ENCODE assay signal across 1 cellular context in genomic region chr11:130861902-130862552, GRCh38.
TF ChIP-seq lines count a peak whose summit lies in the region.

No MANE protein-coding gene starts in this region.

TF ChIP-seq in HepG2, 621 proteins besides CTCF, POLR2A, EP300 and RAD21 (continued from another document and continues in another):
- TF ChIP-seq ZBTB39 (CRISPR knock-in tag; IDR thresholded peaks at IDR 0.05) (no peak), NFE2L2 (IDR thresholded peaks at IDR 0.05; ENCODE audit: low read length) (no peak), PPARG (CRISPR knock-in tag; conservative IDR thresholded peaks at IDR 0.05) (0 out of 2 replicates have a peak, but pooled peaks have one; percentile 47), ZFYVE20 (CRISPR knock-in tag; IDR thresholded peaks at IDR 0.05; ENCODE audit: borderline replicate concordance, low read depth) (no peak), THAP11 (CRISPR knock-in tag; IDR thresholded peaks at IDR 0.05) (no peak), ZNF33A (CRISPR knock-in tag; IDR thresholded peaks at IDR 0.05; ENCODE audit: borderline replicate concordance) (no peak), ONECUT2 (CRISPR knock-in tag; IDR thresholded peaks at IDR 0.05) (no peak), ETV5 (CRISPR knock-in tag; IDR thresholded peaks at IDR 0.05; ENCODE audit: borderline replicate concordance) (peak; percentile 34; the same call in 1 of the 2 replicates), CCAR2 (optimal IDR thresholded peaks at IDR 0.05; ENCODE audit: low read depth, low read length) (no peak), KLF16 (CRISPR knock-in tag; IDR thresholded peaks at IDR 0.05) (peak in 1 of 2 experiments; percentile 62; a peak in 1 of 4 replicates), ZBTB20 (CRISPR knock-in tag; IDR thresholded peaks at IDR 0.05; ENCODE audit: borderline replicate concordance, low read depth) (no peak), RBFOX2 (IDR thresholded peaks at IDR 0.05; ENCODE audit: low read depth, low read length) (no peak), FOXP4 (CRISPR knock-in tag; IDR thresholded peaks at IDR 0.05) (no peak), ZNF776 (CRISPR knock-in tag; IDR thresholded peaks at IDR 0.05) (no peak), ZNF34 (CRISPR knock-in tag; IDR thresholded peaks at IDR 0.05; ENCODE audit: borderline replicate concordance) (0 out of 2 replicates have a peak, but pooled peaks have one; percentile 51), ZBTB7A (CRISPR knock-in tag; IDR thresholded peaks at IDR 0.05) (no peak), KLF6 (CRISPR knock-in tag; IDR thresholded peaks at IDR 0.05) (no peak), ZNF501 (CRISPR knock-in tag; IDR thresholded peaks at IDR 0.05) (peak; percentile 78), SMC3 (IDR thresholded peaks at IDR 0.05; ENCODE audit: low read length) (peak; percentile 91), HMGXB4 (CRISPR knock-in tag; IDR thresholded peaks at IDR 0.05; ENCODE audit: borderline replicate concordance in 1 of 2, low read depth in 1 of 2) (peak; percentile 87 to 91; a peak in 3 of 4 replicates), STAG1 (CRISPR knock-in tag; IDR thresholded peaks at IDR 0.05) (peak; percentile 98), NCOR1 (IDR thresholded peaks at IDR 0.05; ENCODE audit: borderline replicate concordance, low read length) (no peak), ZSCAN25 (CRISPR knock-in tag; IDR thresholded peaks at IDR 0.05) (no peak), ZNF572 (CRISPR knock-in tag; IDR thresholded peaks at IDR 0.05) (peak; percentile 68; the same call in 1 of the 2 replicates), SMAD9 (CRISPR knock-in tag; IDR thresholded peaks at IDR 0.05) (0 out of 2 replicates have a peak, but pooled peaks have one; percentile 47), ATF2 (CRISPR knock-in tag; IDR thresholded peaks at IDR 0.05) (peak; percentile 69; the same call in 1 of the 2 replicates), ZNF10 (CRISPR knock-in tag; IDR thresholded peaks at IDR 0.05; ENCODE audit: borderline replicate concordance, low read depth) (no peak), ATF6 (CRISPR knock-in tag; conservative IDR thresholded peaks at IDR 0.05) (no peak), MXI1 (IDR thresholded peaks at IDR 0.05; ENCODE audit: borderline replicate concordance, low read depth, low read length) (peak; percentile 27; the same call in 1 of the 3 replicates), SALL2 (CRISPR knock-in tag; IDR thresholded peaks at IDR 0.05) (0 out of 2 replicates have a peak, but pooled peaks have one; percentile 56), MIER3 (CRISPR knock-in tag; IDR thresholded peaks at IDR 0.05; ENCODE audit: borderline replicate concordance) (0 out of 2 replicates have a peak, but pooled peaks have one; percentile 51), RXRB (CRISPR knock-in tag; IDR thresholded peaks at IDR 0.05; ENCODE audit: borderline replicate concordance) (peak; percentile 64)
- TF ChIP-seq, protein P1, sequence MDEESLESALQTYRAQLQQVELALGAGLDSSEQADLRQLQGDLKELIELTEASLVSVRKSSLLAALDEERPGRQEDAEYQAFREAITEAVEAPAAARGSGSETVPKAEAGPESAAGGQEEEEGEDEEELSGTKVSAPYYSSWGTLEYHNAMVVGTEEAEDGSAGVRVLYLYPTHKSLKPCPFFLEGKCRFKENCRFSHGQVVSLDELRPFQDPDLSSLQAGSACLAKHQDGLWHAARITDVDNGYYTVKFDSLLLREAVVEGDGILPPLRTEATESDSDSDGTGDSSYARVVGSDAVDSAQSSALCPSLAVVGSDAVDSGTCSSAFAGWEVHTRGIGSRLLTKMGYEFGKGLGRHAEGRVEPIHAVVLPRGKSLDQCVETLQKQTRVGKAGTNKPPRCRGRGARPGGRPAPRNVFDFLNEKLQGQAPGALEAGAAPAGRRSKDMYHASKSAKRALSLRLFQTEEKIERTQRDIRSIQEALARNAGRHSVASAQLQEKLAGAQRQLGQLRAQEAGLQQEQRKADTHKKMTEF (CRISPR knock-in tag; IDR thresholded peaks at IDR 0.05) = peak; percentile 50; the same call in 1 of the 2 replicates
- TF ChIP-seq, protein P2, sequence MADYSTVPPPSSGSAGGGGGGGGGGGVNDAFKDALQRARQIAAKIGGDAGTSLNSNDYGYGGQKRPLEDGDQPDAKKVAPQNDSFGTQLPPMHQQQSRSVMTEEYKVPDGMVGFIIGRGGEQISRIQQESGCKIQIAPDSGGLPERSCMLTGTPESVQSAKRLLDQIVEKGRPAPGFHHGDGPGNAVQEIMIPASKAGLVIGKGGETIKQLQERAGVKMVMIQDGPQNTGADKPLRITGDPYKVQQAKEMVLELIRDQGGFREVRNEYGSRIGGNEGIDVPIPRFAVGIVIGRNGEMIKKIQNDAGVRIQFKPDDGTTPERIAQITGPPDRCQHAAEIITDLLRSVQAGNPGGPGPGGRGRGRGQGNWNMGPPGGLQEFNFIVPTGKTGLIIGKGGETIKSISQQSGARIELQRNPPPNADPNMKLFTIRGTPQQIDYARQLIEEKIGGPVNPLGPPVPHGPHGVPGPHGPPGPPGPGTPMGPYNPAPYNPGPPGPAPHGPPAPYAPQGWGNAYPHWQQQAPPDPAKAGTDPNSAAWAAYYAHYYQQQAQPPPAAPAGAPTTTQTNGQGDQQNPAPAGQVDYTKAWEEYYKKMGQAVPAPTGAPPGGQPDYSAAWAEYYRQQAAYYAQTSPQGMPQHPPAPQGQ (CRISPR knock-in tag; IDR thresholded peaks at IDR 0.05; ENCODE audit: borderline replicate concordance) = no peak
- TF ChIP-seq, protein P3, sequence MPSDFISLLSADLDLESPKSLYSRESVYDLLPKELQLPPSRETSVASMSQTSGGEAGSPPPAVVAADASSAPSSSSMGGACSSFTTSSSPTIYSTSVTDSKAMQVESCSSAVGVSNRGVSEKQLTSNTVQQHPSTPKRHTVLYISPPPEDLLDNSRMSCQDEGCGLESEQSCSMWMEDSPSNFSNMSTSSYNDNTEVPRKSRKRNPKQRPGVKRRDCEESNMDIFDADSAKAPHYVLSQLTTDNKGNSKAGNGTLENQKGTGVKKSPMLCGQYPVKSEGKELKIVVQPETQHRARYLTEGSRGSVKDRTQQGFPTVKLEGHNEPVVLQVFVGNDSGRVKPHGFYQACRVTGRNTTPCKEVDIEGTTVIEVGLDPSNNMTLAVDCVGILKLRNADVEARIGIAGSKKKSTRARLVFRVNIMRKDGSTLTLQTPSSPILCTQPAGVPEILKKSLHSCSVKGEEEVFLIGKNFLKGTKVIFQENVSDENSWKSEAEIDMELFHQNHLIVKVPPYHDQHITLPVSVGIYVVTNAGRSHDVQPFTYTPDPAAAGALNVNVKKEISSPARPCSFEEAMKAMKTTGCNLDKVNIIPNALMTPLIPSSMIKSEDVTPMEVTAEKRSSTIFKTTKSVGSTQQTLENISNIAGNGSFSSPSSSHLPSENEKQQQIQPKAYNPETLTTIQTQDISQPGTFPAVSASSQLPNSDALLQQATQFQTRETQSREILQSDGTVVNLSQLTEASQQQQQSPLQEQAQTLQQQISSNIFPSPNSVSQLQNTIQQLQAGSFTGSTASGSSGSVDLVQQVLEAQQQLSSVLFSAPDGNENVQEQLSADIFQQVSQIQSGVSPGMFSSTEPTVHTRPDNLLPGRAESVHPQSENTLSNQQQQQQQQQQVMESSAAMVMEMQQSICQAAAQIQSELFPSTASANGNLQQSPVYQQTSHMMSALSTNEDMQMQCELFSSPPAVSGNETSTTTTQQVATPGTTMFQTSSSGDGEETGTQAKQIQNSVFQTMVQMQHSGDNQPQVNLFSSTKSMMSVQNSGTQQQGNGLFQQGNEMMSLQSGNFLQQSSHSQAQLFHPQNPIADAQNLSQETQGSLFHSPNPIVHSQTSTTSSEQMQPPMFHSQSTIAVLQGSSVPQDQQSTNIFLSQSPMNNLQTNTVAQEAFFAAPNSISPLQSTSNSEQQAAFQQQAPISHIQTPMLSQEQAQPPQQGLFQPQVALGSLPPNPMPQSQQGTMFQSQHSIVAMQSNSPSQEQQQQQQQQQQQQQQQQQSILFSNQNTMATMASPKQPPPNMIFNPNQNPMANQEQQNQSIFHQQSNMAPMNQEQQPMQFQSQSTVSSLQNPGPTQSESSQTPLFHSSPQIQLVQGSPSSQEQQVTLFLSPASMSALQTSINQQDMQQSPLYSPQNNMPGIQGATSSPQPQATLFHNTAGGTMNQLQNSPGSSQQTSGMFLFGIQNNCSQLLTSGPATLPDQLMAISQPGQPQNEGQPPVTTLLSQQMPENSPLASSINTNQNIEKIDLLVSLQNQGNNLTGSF (CRISPR knock-in tag; IDR thresholded peaks at IDR 0.05) = no peak
- TF ChIP-seq, protein P4, sequence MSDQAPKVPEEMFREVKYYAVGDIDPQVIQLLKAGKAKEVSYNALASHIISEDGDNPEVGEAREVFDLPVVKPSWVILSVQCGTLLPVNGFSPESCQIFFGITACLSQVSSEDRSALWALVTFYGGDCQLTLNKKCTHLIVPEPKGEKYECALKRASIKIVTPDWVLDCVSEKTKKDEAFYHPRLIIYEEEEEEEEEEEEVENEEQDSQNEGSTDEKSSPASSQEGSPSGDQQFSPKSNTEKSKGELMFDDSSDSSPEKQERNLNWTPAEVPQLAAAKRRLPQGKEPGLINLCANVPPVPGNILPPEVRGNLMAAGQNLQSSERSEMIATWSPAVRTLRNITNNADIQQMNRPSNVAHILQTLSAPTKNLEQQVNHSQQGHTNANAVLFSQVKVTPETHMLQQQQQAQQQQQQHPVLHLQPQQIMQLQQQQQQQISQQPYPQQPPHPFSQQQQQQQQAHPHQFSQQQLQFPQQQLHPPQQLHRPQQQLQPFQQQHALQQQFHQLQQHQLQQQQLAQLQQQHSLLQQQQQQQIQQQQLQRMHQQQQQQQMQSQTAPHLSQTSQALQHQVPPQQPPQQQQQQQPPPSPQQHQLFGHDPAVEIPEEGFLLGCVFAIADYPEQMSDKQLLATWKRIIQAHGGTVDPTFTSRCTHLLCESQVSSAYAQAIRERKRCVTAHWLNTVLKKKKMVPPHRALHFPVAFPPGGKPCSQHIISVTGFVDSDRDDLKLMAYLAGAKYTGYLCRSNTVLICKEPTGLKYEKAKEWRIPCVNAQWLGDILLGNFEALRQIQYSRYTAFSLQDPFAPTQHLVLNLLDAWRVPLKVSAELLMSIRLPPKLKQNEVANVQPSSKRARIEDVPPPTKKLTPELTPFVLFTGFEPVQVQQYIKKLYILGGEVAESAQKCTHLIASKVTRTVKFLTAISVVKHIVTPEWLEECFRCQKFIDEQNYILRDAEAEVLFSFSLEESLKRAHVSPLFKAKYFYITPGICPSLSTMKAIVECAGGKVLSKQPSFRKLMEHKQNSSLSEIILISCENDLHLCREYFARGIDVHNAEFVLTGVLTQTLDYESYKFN (CRISPR knock-in tag; conservative IDR thresholded peaks at IDR 0.05) = no peak
